8 cellular contexts compared by ENCODE assay signal in genomic region chr7:134458806-134459698, GRCh38. TPM values are rescaled to one million over a fixed set of nuclear protein-coding genes. Genes with fewer than 3 reads are reported as not detected.
DNase-seq lines count a peak whose midpoint lies in the region; ATAC-seq and TF ChIP-seq lines count a peak whose summit lies in the region.

Gene AKR1B1 (minus strand): TSS chr7:134459100. CDS start chr7:134459062, 38 bp downstream.

- intact Hi-C loops in CD8-positive, alpha-beta T cell (cut with DNase I, micrococcal nuclease), result loop anchor here (1.0 to 10.0 kb wide), 13 partner anchors 27 to 1518 kb away; partner anchors contain the start of genes LRGUK (in 2 of the 2), MTPN (in 2 of the 2), BPGM (in 1 of the 2) and EXOC4 (in 1 of the 2)

- H3K27me3 ChIP-seq in CD8-positive, alpha-beta T cell (ENCODE audit: insufficient read depth, low read length), result no peaks in the 10 kb centered on the region

- H3K4me1 Mint-ChIP-seq in CD8-positive, alpha-beta T cell (ENCODE audit: low read depth), result peaks cover 47% of the 10 kb centered on the region

- ATAC-seq in CD8-positive, alpha-beta T cell, result peak; percentile 88
- peak; percentile 96 for ATAC-seq in GM19452 (IDR thresholded peaks at IDR 0.05; ENCODE audit: unreplicated experiment)
- peak; percentile 88 for ATAC-seq in HG03575 (IDR thresholded peaks at IDR 0.05; ENCODE audit: extremely low read depth, insufficient number of reproducible peaks, low FRiP score, unreplicated experiment)

- H3K36me3 Mint-ChIP-seq in CD8-positive, alpha-beta T cell, result peaks cover 18% of the 10 kb centered on the region

- peaks cover 1% of the 10 kb centered on the region for H3K9me3 Mint-ChIP-seq in CD8-positive, alpha-beta T cell

- H3K27ac Mint-ChIP-seq in CD8-positive, alpha-beta T cell, result peak within 1 kb of the TSS; percentile 76

- peak; percentile 75 to 91 (median 86) for DNase-seq in CD8-positive, alpha-beta T cell
- DNase-seq in NOMO-1 treated with DMSO at 0.1 percent for 48 hours (lab: John Stamatoyannopoulos, UW; ENCODE audit: unreplicated experiment) (peak; percentile 66), activated T-cell treated with anti-CD3 and anti-CD28 coated beads for 1 hour (ENCODE audit: low read depth) (peak; percentile 76), epidermal melanocyte (ENCODE audit: insufficient read length, low spot score) (peak; percentile 96), middle frontal gyrus (ENCODE audit: extremely low spot score, low spot score) (peak; percentile 86)
- peak; percentile 49 to 77 for DNase-seq in stimulated activated CD8-positive, alpha-beta memory T cell treated with anti-CD3 and anti-CD28 coated beads, Interleukin-4, amount 100 ng/mL, for 1 hour (ENCODE audit: low read depth in 2 of 2, low spot score in 1 of 2)

- POLR2A ChIA-PET in CD8-positive, alpha-beta T cell (lab: Charles Lee), result interaction anchor here (0.8 to 3.1 kb wide), 5 partner anchors 9 to 142 kb away, joined by 3 to 13 read pairs (median 5); partner anchors contain the start of gene SLC35B4

- peaks cover 2% of the 10 kb centered on the region for H3K9me3 ChIP-seq in CD8-positive, alpha-beta T cell (ENCODE audit: low read length)

- H3K4me1 ChIP-seq in CD8-positive, alpha-beta T cell (ENCODE audit: insufficient read depth, low read length), result peaks cover 36% of the 10 kb centered on the region

- peak; percentile 72 for TF ChIP-seq CTCF in CD8-positive, alpha-beta T cell (IDR thresholded peaks at IDR 0.05)

- no peaks in the 10 kb centered on the region for H3K27me3 Mint-ChIP-seq in CD8-positive, alpha-beta T cell (ENCODE audit: low read depth)

- H3K4me3 ChIP-seq in CD8-positive, alpha-beta T cell (ENCODE audit: low read depth, low read length), result peak within 1 kb of the TSS; percentile 85

- H3K27ac ChIP-seq in CD8-positive, alpha-beta T cell (ENCODE audit: low read depth, low read length), result peak within 1 kb of the TSS; percentile 74

- no peaks in the 10 kb centered on the region for H3K36me3 ChIP-seq in CD8-positive, alpha-beta T cell (ENCODE audit: insufficient read depth, low read length)

- CTCF ChIA-PET in CD8-positive, alpha-beta T cell (lab: Charles Lee), result interaction anchor here (0.6 to 3.8 kb wide), 9 partner anchors 10 to 56 kb away, joined by 3 to 19 read pairs (median 3); no protein-coding TSS in a partner anchor

- H3K4me3 Mint-ChIP-seq in CD8-positive, alpha-beta T cell, result peak within 1 kb of the TSS; percentile 83

RNA-seq across cellular contexts. Expression of gene AKR1B1, which starts in this region (rescaled TPM):
- total RNA-seq in CD8-positive, alpha-beta T cell, result 10 to 100 TPM; 63.9 to 67.6 TPM

Comparison
In these comparisons a context has a peak if more than half of its experiments do, and no peak if none do; other contexts are left out.
1. Peak in every context shown above with its lines: DNase-seq, ATAC-seq, H3K4me3 ChIP-seq and H3K27ac ChIP-seq.